Comparison of ENCODE assay signal across 1 cellular context in genomic region chr17:17020821-17021193, GRCh38.
TF ChIP-seq lines count a peak whose summit lies in the region.

No MANE protein-coding gene starts in this region.

TF ChIP-seq in A549, 52 proteins besides CTCF, POLR2A, EP300 and RAD21 (continued from another document):
- TF ChIP-seq REST (IDR thresholded peaks at IDR 0.05) (no peak), USF2 (IDR thresholded peaks at IDR 0.05) (no peak), CHD4 (IDR thresholded peaks at IDR 0.05; ENCODE audit: borderline replicate concordance) (no peak), HES2 (IDR thresholded peaks at IDR 0.05) (no peak), CBX8 (IDR thresholded peaks at IDR 0.05) (no peak), GATA3 (IDR thresholded peaks at IDR 0.05; ENCODE audit: borderline replicate concordance) (no peak), RFX5 (IDR thresholded peaks at IDR 0.05) (no peak)
